In genomic region chr20:20561841-20562240, GRCh38 we compare ENCODE assay signal across 1 cellular context.
TF ChIP-seq lines count a peak whose summit lies in the region.

No MANE protein-coding gene starts in this region.

TF ChIP-seq in GM12878, 131 proteins besides CTCF, POLR2A, EP300 and RAD21 (continued from another document):
- no peak for TF ChIP-seq ZNF687 (IDR thresholded peaks at IDR 0.05)
- 0 out of 2 replicates have a peak, but pooled peaks have one; percentile 10 for TF ChIP-seq MTA2 (IDR thresholded peaks at IDR 0.05; ENCODE audit: low read depth)
- TF ChIP-seq EED (IDR thresholded peaks at IDR 0.05; ENCODE audit: low read depth), result 0 out of 2 replicates have a peak, but pooled peaks have one; percentile 26
- TF ChIP-seq IKZF2 (IDR thresholded peaks at IDR 0.05), result peak; percentile 24 to 33; a peak in 2 of 4 replicates
- no peak for TF ChIP-seq GATAD2B (conservative IDR thresholded peaks at IDR 0.05; ENCODE audit: low read depth)
- TF ChIP-seq MYB (IDR thresholded peaks at IDR 0.05; ENCODE audit: borderline replicate concordance, low read depth, low read length), result no peak
- TF ChIP-seq RUNX3 (IDR thresholded peaks at IDR 0.05; ENCODE audit: low read length), result peak; percentile 34; the same call in 1 of the 2 replicates
- no peak for TF ChIP-seq CHD2 (IDR thresholded peaks at IDR 0.05; ENCODE audit: borderline replicate concordance, low read depth, low read length)
- no peak for TF ChIP-seq ZNF217 (IDR thresholded peaks at IDR 0.05)
